ENCODE assay signal across 12 cellular contexts in genomic region chr6:52125139-52125538, GRCh38. TPM values are rescaled to one million over a fixed set of nuclear protein-coding genes. Genes with fewer than 3 reads are reported as not detected.
"Had no signal": no experiment of that assay in that cellular context is flagged by ENCODE, and none has a peak within 500 bp of the region (broad histone marks: within the 10 kb centered on the region; RNA-seq: fewer than 3 reads in every experiment).

No MANE protein-coding gene starts in this region.

- H3K27ac ChIP-seq: esophagus squamous epithelium, left ventricle myocardium inferior, ovary had no signal

- FAIRE-seq: islet of Langerhans had no signal

- H3K36me3 ChIP-seq: esophagus squamous epithelium, left ventricle myocardium inferior, ovary, stomach had no signal

- DNase-seq: activated CD4-positive, alpha-beta T cell treated with anti-CD3 and anti-CD28 coated beads for 1 hour; activated gamma-delta T cell; effector CD8-positive, alpha-beta T cell; esophagus squamous epithelium; left ventricle myocardium inferior; mucosa of descending colon; naive thymus-derived CD4-positive, alpha-beta T cell; ovary; stomach; trophoblast cell had no signal

- ATAC-seq: mucosa of descending colon; naive thymus-derived CD4-positive, alpha-beta T cell had no signal

- H3K4me3 ChIP-seq: esophagus squamous epithelium, left ventricle myocardium inferior, mucosa of descending colon, ovary, stomach had no signal

- H3K9me3 ChIP-seq: esophagus squamous epithelium, mucosa of descending colon, ovary had no signal

- H3K4me1 ChIP-seq: esophagus squamous epithelium, left ventricle myocardium inferior, stomach had no signal

- H3K27me3 ChIP-seq: esophagus squamous epithelium, ovary, stomach had no signal

RNA-seq across cellular contexts. Expression of gene PKHD1, which starts 37.7 kb away (rescaled TPM):
- total RNA-seq: activated CD8-positive, alpha-beta memory T cell treated with anti-CD3 and anti-CD28 coated beads for 36 hours; left ventricle myocardium inferior; naive thymus-derived CD4-positive, alpha-beta T cell had no signal
- polyA plus RNA-seq: naive thymus-derived CD4-positive, alpha-beta T cell had no signal
